In genomic region chr20:48637461-48637860, GRCh38 we compare ENCODE assay signal across 22 cellular contexts.
"Had no signal": no experiment of that assay in that cellular context is flagged by ENCODE, and none has a peak within 500 bp of the region (broad histone marks: within the 10 kb centered on the region; RNA-seq: fewer than 3 reads in every experiment).

No MANE protein-coding gene starts in this region.

- H3K4me1 Mint-ChIP-seq: neural crest cell had no signal

- H3K9me3 ChIP-seq: heart left ventricle, ovary, right atrium auricular region, sigmoid colon, testis, tibial nerve, upper lobe of right lung, vagina had no signal

- ATAC-seq: esophagus mucosa; left colon; left ventricle myocardium superior; naive thymus-derived CD4-positive, alpha-beta T cell; upper lobe of right lung had no signal

- H3K9me3 Mint-ChIP-seq: naive thymus-derived CD4-positive, alpha-beta T cell; neural crest cell had no signal

- H3K4me3 Mint-ChIP-seq: naive thymus-derived CD4-positive, alpha-beta T cell had no signal

- H3K27me3 ChIP-seq: heart left ventricle, ovary, right atrium auricular region, sigmoid colon, testis, tibial nerve, upper lobe of right lung, vagina had no signal

- H3K27ac ChIP-seq: heart left ventricle, ovary, right atrium auricular region, sigmoid colon, skin epidermis, testis, tibial nerve, upper lobe of right lung, vagina had no signal

- H3K36me3 ChIP-seq: ovary, vagina had no signal

- H3K4me1 ChIP-seq: heart left ventricle, right atrium auricular region, sigmoid colon, testis, tibial nerve, upper lobe of right lung, vagina had no signal

- H3K4me3 ChIP-seq: heart left ventricle, lung, ovary, right atrium auricular region, sigmoid colon, skin epidermis, testis, tibial nerve, upper lobe of right lung, vagina had no signal

- H3K27me3 Mint-ChIP-seq: naive thymus-derived CD4-positive, alpha-beta T cell had no signal

- DNase-seq: dermis blood vessel endothelial cell; effector CD4-positive, alpha-beta T cell; immature natural killer cell; kidney; left colon; left ventricle myocardium superior; naive thymus-derived CD4-positive, alpha-beta T cell; nucleus accumbens; ovary; sigmoid colon; stimulated activated CD4-positive, alpha-beta T cell treated with anti-CD3 and anti-CD28 coated beads, Interleukin-2, amount 100 ng/mL, for 24 hours; stimulated activated naive CD4-positive, alpha-beta T cell treated with Interleukin-2 at 50 U/mL for 16 hours; testis; upper lobe of right lung had no signal
